Comparison of ENCODE assay signal across 27 cellular contexts in the genomic region with DNA sequence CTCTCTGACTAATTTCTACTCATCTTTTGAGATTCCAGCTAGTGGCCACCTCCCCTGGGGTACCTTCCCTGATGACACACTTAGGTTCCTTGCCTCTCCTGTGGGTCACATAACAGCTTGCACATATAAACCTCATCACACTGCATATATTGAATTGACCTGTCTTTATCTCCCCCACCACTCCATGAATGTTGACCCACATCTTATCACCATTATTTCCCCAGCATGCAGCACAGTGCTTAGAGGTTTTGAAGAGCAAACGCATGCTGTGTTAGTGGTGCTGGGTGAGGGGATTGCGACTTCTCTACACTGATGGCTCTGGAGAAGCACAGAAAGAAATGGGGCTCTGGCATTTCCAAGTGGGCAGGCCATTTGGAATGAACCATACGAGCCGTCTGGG.
"Had no signal": no experiment of that assay in that cellular context is flagged by ENCODE, and none has a peak within 500 bp of the region (broad histone marks: within the 10 kb centered on the region; RNA-seq: fewer than 3 reads in every experiment).

No MANE protein-coding gene starts in this region.

- H3K36me3 Mint-ChIP-seq: activated naive CD8-positive, alpha-beta T cell treated with anti-CD3 and anti-CD28 coated beads for 36 hours; memory B cell had no signal

- H3K4me1 Mint-ChIP-seq: activated B cell treated with CpG ODN at 0.5 μM for 24 hours; activated CD4-positive, alpha-beta T cell treated with anti-CD3 and anti-CD28 coated beads for 36 hours; activated naive CD8-positive, alpha-beta T cell treated with anti-CD3 and anti-CD28 coated beads for 36 hours; activated T-helper 17 cell treated with anti-CD3 and anti-CD28 coated beads, Interleukin-2, amount 50 U/mL, for 72 hours; central memory CD8-positive, alpha-beta T cell; memory B cell had no signal

- H3K27ac ChIP-seq: breast epithelium, colonic mucosa, epithelial cell of prostate, gastroesophageal sphincter, neutrophil, prostate gland, spleen, upper lobe of left lung had no signal

- H3K27ac Mint-ChIP-seq: activated B cell treated with CpG ODN at 0.5 μM for 24 hours; activated CD4-positive, alpha-beta T cell treated with anti-CD3 and anti-CD28 coated beads for 36 hours; activated naive CD8-positive, alpha-beta T cell treated with anti-CD3 and anti-CD28 coated beads for 36 hours; activated T-cell treated with anti-CD3 and anti-CD28 coated beads, Interleukin-2, amount 50 U/mL, for 24 hours; activated T-helper 17 cell treated with anti-CD3 and anti-CD28 coated beads, Interleukin-2, amount 50 U/mL, for 72 hours; memory B cell; nephron had no signal

- DNase-seq: activated B cell treated with CpG ODN at 0.5 μM for 24 hours; activated CD4-positive, alpha-beta T cell treated with anti-CD3 and anti-CD28 coated beads for 36 hours; activated CD4-positive, alpha-beta T cell treated with anti-CD3 and anti-CD28 coated beads, Interleukin-2, amount 50 U/mL, for 4 hours; activated CD8-positive, alpha-beta memory T cell treated with anti-CD3 and anti-CD28 coated beads for 24 hours; activated CD8-positive, alpha-beta memory T cell treated with anti-CD3 and anti-CD28 coated beads, Interleukin-2, amount 50 U/mL, for 4 hours; activated naive CD4-positive, alpha-beta T cell; activated naive CD8-positive, alpha-beta T cell treated with anti-CD3 and anti-CD28 coated beads for 36 hours; activated T-cell treated with anti-CD3 and anti-CD28 coated beads, Interleukin-2, amount 50 U/mL, for 24 hours; colonic mucosa; head of caudate nucleus; hypothalamus; left colon; ovary; spleen; stimulated activated CD4-positive, alpha-beta T cell treated with anti-CD3 and anti-CD28 coated beads, Interleukin-4, amount 100 ng/mL, for 1 hour; stimulated activated naive CD4-positive, alpha-beta T cell treated with Interleukin-2 at 50 U/mL for 16 hours; T1000; upper lobe of left lung had no signal

- H3K4me3 Mint-ChIP-seq: activated B cell treated with CpG ODN at 0.5 μM for 24 hours; activated CD4-positive, alpha-beta T cell treated with anti-CD3 and anti-CD28 coated beads for 36 hours; activated naive CD8-positive, alpha-beta T cell treated with anti-CD3 and anti-CD28 coated beads for 36 hours; activated T-cell treated with anti-CD3 and anti-CD28 coated beads, Interleukin-2, amount 50 U/mL, for 24 hours; activated T-helper 17 cell treated with anti-CD3 and anti-CD28 coated beads, Interleukin-2, amount 50 U/mL, for 72 hours; central memory CD8-positive, alpha-beta T cell; memory B cell; nephron had no signal

- H3K4me1 ChIP-seq: breast epithelium, colonic mucosa, gastroesophageal sphincter, prostate gland, spleen, upper lobe of left lung had no signal

- H3K36me3 ChIP-seq: breast epithelium, colonic mucosa, gastroesophageal sphincter, neutrophil, ovary, prostate gland, spleen, upper lobe of left lung had no signal

- H3K9me3 Mint-ChIP-seq: activated T-helper 17 cell treated with anti-CD3 and anti-CD28 coated beads, Interleukin-2, amount 50 U/mL, for 72 hours; memory B cell; nephron had no signal

- H3K4me3 ChIP-seq: breast epithelium, colonic mucosa, gastroesophageal sphincter, ovary, prostate gland, spleen, upper lobe of left lung had no signal

- H3K27me3 ChIP-seq: breast epithelium, colonic mucosa, gastroesophageal sphincter, neutrophil, ovary, spleen, upper lobe of left lung had no signal

- H3K9me3 ChIP-seq: colonic mucosa, neutrophil, ovary, prostate gland, upper lobe of left lung had no signal
